ENCODE assay signal across 10 cellular contexts in genomic region chr5:7850241-7850532, GRCh38. TPM values are rescaled to one million over a fixed set of nuclear protein-coding genes. Genes with fewer than 3 reads are reported as not detected.
DNase-seq lines count a peak whose midpoint lies in the region; ATAC-seq, FAIRE-seq and TF ChIP-seq lines count a peak whose summit lies in the region.
"Had no signal": no experiment of that assay in that cellular context is flagged by ENCODE, and none has a peak within 500 bp of the region (broad histone marks: within the 10 kb centered on the region; RNA-seq: fewer than 3 reads in every experiment).

No MANE protein-coding gene starts in this region.

- H3K4me3 ChIP-seq in HFF-Myc (replicated peaks; ENCODE audit: low read depth, low read length) (peak overlapping the region; percentile 6; the same call in 1 of the 2 replicates), iPS DF 6.9 (ENCODE audit: low read length) (peak overlapping the region; percentile 72), skeletal muscle satellite cell (ENCODE audit: low read length) (peak overlapping the region; percentile 54)

- peak overlapping the region; percentile 74 for H3K4me2 ChIP-seq in skeletal muscle satellite cell (ENCODE audit: low read length)

- H3K36me3 Mint-ChIP-seq in activated naive CD4-positive, alpha-beta T cell treated with anti-CD3 and anti-CD28 coated beads, Interleukin-2, amount 50 U/mL, for 72 hours: peaks cover 0 to 4% of the 10 kb centered on the region in 2 donors

- no peak for TF ChIP-seq CTCF in HFF-Myc (IDR thresholded peaks at IDR 0.05; ENCODE audit: low read depth, low read length, missing control alignments)

- FAIRE-seq in HTR-8/SVneo (lab: Jason Lieb, UNC): no peak

- no peak overlapping the region for H3K27ac Mint-ChIP-seq in activated naive CD4-positive, alpha-beta T cell treated with anti-CD3 and anti-CD28 coated beads, Interleukin-2, amount 50 U/mL, for 72 hours

- ATAC-seq in activated naive CD4-positive, alpha-beta T cell treated with anti-CD3 and anti-CD28 coated beads, Interleukin-2, amount 50 U/mL, for 72 hours: peak; percentile 39 to 48
- ATAC-seq in HG02973 (IDR thresholded peaks at IDR 0.05; ENCODE audit: unreplicated experiment) (no peak), HG03378 (IDR thresholded peaks at IDR 0.05; ENCODE audit: unreplicated experiment) (no peak), GM19397 (IDR thresholded peaks at IDR 0.05; ENCODE audit: unreplicated experiment) (no peak)

- H3K9ac ChIP-seq in skeletal muscle satellite cell (ENCODE audit: low read depth, low read length): no peak overlapping the region

- no peak overlapping the region for H3K27ac ChIP-seq in iPS DF 6.9 (ENCODE audit: low read length)

- peaks cover 2% of the 10 kb centered on the region; the same call in 1 of the 2 replicates for H3K27me3 ChIP-seq in iPS DF 6.9 (ENCODE audit: control insufficient read depth, insufficient read depth, low read length)
- H3K27me3 ChIP-seq in skeletal muscle satellite cell (ENCODE audit: control insufficient read depth, insufficient read depth, low read length): peaks cover 34% of the 10 kb centered on the region

- DNase-seq in HFF-Myc (ENCODE audit: extremely low read depth, low read depth): no peak
- DNase-seq in activated naive CD4-positive, alpha-beta T cell treated with anti-CD3 and anti-CD28 coated beads, Interleukin-2, amount 50 U/mL, for 72 hours (ENCODE audit: low spot score in 2 of 2): no peak
- peak; percentile 41 for DNase-seq in iPS DF 6.9 (ENCODE audit: low read depth, low spot score)
- DNase-seq in HTR-8/SVneo (ENCODE audit: insufficient read length, low spot score): no peak

- H3K4me1 ChIP-seq in iPS DF 6.9 (ENCODE audit: control insufficient read depth, insufficient read depth, low read length) (peaks cover 2% of the 10 kb centered on the region; the same call in 1 of the 2 replicates), skeletal muscle satellite cell (ENCODE audit: control insufficient read depth, insufficient read depth, low read length) (peaks cover 4% of the 10 kb centered on the region)

- H3K9me3 Mint-ChIP-seq in activated naive CD4-positive, alpha-beta T cell treated with anti-CD3 and anti-CD28 coated beads, Interleukin-2, amount 50 U/mL, for 72 hours: peaks cover 5 to 11% of the 10 kb centered on the region in 2 donors

- WGBS in iPS DF 6.9 (ENCODE audit: insufficient coverage, insufficient read length): no CpG with 5 or more reads among the region's 15 CpGs

- H3K36me3 ChIP-seq in iPS DF 6.9 (ENCODE audit: control insufficient read depth, insufficient read depth, low read length) (no peaks in the 10 kb centered on the region), skeletal muscle satellite cell (ENCODE audit: insufficient read depth, low read length) (no peaks in the 10 kb centered on the region)

- no peaks in the 10 kb centered on the region for H3K9me3 ChIP-seq in iPS DF 6.9 (ENCODE audit: control insufficient read depth, insufficient read depth, low read length)
- H3K9me3 ChIP-seq in skeletal muscle satellite cell (replicated peaks; ENCODE audit: low read length): no peaks in the 10 kb centered on the region

RNA-seq across cellular contexts. Expression of gene CFAP90, which starts 0.7 kb away (rescaled TPM):
- not detected for total RNA-seq in activated naive CD4-positive, alpha-beta T cell treated with anti-CD3 and anti-CD28 coated beads, Interleukin-2, amount 50 U/mL, for 72 hours
- total RNA-seq in skeletal muscle satellite cell (2012; rRNA removed): not detected in 2 replicates
- total RNA-seq: HT1080; T-helper 2 cell treated with Interferon-gamma antibody and Interleukin-4, amounts not matched to agents 100 ng/mL and 5 ng/mL, for 36 hours had no signal

RNA-seq across cellular contexts. Expression of gene FASTKD3, which starts 18.6 kb away (rescaled TPM):
- total RNA-seq in activated naive CD4-positive, alpha-beta T cell treated with anti-CD3 and anti-CD28 coated beads, Interleukin-2, amount 50 U/mL, for 72 hours: 1 to 10 TPM; 5.3 to 8.3 TPM
- total RNA-seq in skeletal muscle satellite cell (2012; rRNA removed): 10.0 and 18.8 TPM in 2 replicates

RNA-seq across cellular contexts. Expression of gene MTRR, which starts 18.8 kb away (rescaled TPM):
- total RNA-seq in activated naive CD4-positive, alpha-beta T cell treated with anti-CD3 and anti-CD28 coated beads, Interleukin-2, amount 50 U/mL, for 72 hours: 10 to 100 TPM; 24.5 to 42.9 TPM
- 33.4 and 49.2 TPM in 2 replicates for total RNA-seq in skeletal muscle satellite cell (2012; rRNA removed)

Comparison
In these comparisons a context has a peak if more than half of its experiments do, and no peak if none do; other contexts are left out.
1. H3K4me3 ChIP-seq: peak in every context shown above with its lines; median percentile 72 in iPS DF 6.9; 54 in skeletal muscle satellite cell; 6 in HFF-Myc.
2. ATAC-seq: peak in activated naive CD4-positive, alpha-beta T cell treated with anti-CD3 and anti-CD28 coated beads, Interleukin-2, amount 50 U/mL, for 72 hours (2 of 2); none in HG02973 (single experiment), HG03378 (single experiment) and GM19397 (single experiment).